In the genomic region with DNA sequence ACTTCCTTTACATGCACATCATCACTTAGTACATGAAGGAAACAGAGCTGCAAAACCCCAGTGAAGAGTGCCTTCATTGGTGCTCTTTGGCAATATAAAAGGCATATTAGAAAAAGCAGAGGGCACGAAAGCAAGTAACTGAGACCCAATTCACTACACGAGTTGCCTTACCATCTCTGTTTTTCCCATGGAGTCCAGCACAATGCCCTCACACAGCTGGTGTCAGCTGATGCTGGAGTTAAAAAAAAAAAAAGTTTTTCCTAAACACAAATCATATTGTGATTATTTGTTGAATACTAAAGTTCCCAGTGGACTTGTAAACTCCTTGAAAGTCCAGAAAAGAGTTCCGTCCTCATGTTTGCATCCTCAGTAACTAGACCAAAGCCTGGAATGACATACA, we compare ENCODE assay signal across 25 cellular contexts.
"Had no signal": no experiment of that assay in that cellular context is flagged by ENCODE, and none has a peak within 500 bp of the region (broad histone marks: within the 10 kb centered on the region; RNA-seq: fewer than 3 reads in every experiment).

No MANE protein-coding gene starts in this region.

- ATAC-seq: foreskin keratinocyte; left cardiac atrium; left ventricle myocardium superior; lower lobe of right lung; naive thymus-derived CD8-positive, alpha-beta T cell; sciatic nerve; upper lobe of right lung had no signal

- H3K4me3 ChIP-seq: coronary artery, esophagus muscularis mucosa, heart right ventricle, lower lobe of right lung, prostate gland, right atrium auricular region, skin epidermis, thoracic aorta, tibial nerve, upper lobe of right lung, uterus had no signal

- H3K4me1 ChIP-seq: foreskin keratinocyte, lower lobe of right lung, prostate gland, uterus had no signal

- DNase-seq: dermis blood vessel endothelial cell; effector memory CD4-positive, alpha-beta T cell; foreskin keratinocyte; glutamatergic neuron; heart right ventricle; hippocampal formation; left cardiac atrium; left ventricle myocardium superior; lower lobe of right lung; naive thymus-derived CD8-positive, alpha-beta T cell; nephron progenitor cell; nucleus accumbens; stimulated activated CD4-positive, alpha-beta T cell treated with anti-CD3 and anti-CD28 coated beads, Interleukin-15, amount 100 ng/mL, for 24 hours; stimulated activated CD4-positive, alpha-beta T cell treated with anti-CD3 and anti-CD28 coated beads, Interleukin-2, amount 100 ng/mL, for 48 hours; stimulated activated naive B cell treated with anti-CD40 and anti-IgM and Interleukin-4, amounts not matched to agents 10 μg/mL and 1 μg/mL and 100 μg/mL, for 72 hours; upper lobe of right lung; uterus had no signal

- H3K27me3 ChIP-seq: esophagus muscularis mucosa, foreskin keratinocyte, heart right ventricle, right atrium auricular region, tibial nerve, upper lobe of right lung, uterus had no signal

- H3K27ac ChIP-seq: coronary artery, esophagus muscularis mucosa, foreskin keratinocyte, lower lobe of right lung, prostate gland, right atrium auricular region, skin epidermis, thoracic aorta, tibial nerve, upper lobe of right lung, uterus had no signal

- H3K36me3 ChIP-seq: esophagus muscularis mucosa, heart right ventricle, lower lobe of right lung, prostate gland, right atrium auricular region, thoracic aorta, tibial nerve, upper lobe of right lung, uterus had no signal

- H3K9me3 ChIP-seq: esophagus muscularis mucosa, heart right ventricle, lower lobe of right lung, prostate gland, right atrium auricular region, thoracic aorta, tibial nerve, upper lobe of right lung, uterus had no signal
